Comparison of ENCODE assay signal across 1 cellular context in genomic region chr20:50015636-50015992, GRCh38.
TF ChIP-seq lines count a peak whose summit lies in the region.

No MANE protein-coding gene starts in this region.

TF ChIP-seq in WTC11, 78 proteins besides CTCF, POLR2A, EP300 and RAD21:
- 0 out of 2 replicates have a peak, but pooled peaks have one; percentile 9 for TF ChIP-seq GABPB1 (CRISPR knock-in tag; IDR thresholded peaks at IDR 0.05)
- no peak for TF ChIP-seq FOXK1 (CRISPR knock-in tag; IDR thresholded peaks at IDR 0.05)
